In the genomic region with DNA sequence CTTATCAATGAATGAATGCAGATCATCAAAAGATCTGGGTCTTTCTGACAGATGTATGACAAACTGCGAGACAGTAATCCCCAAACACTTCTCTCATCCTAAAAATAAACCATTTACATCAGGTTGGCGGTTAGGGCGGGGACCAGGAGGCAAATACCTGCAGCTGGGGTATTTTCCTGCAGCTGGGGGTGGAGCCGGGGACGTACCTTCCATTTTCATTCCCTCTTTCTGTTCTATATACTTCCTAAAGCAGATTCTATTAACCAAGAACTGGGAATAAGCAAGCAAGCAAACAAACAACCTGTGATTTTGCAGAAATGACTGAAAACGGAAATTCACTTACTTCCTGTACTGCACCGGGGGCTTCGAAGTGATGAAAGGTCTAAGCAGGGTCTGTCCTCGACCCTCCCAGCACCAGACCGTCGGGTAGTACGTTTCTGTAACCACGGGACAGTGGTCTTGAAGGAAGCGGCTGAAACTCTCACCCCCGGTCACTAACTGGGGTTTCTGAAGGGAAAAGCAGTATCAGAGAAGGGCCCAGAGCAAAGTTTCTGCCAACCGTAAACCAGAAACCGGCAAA, we compare ENCODE assay signal across 8 cellular contexts. TPM values are rescaled to one million over a fixed set of nuclear protein-coding genes. Genes with fewer than 3 reads are reported as not detected.
DNase-seq lines count a peak whose midpoint lies in the region; ATAC-seq, FAIRE-seq and TF ChIP-seq lines count a peak whose summit lies in the region.

No MANE protein-coding gene starts in this region.

- FAIRE-seq in HTR-8/SVneo (lab: Jason Lieb, UNC), result no peak

- CTCF ChIA-PET in GM10248 (lab: Yijun Ruan, JAX), result interaction anchor here (0.9 to 2.6 kb wide), 3 partner anchors 12 to 103 kb away, joined by 3 to 8 read pairs (median 4); partner anchors contain the start of genes ESCO1 and SNRPD1

- DNase-seq in GM10248 (ENCODE audit: extremely low spot score), result peak; percentile 51
- DNase-seq in HTR-8/SVneo (ENCODE audit: insufficient read length, low spot score), result peak; percentile 10
- peak; percentile 11 for DNase-seq in T-helper 9 cell
- no peak for DNase-seq in endothelial cell (ENCODE audit: low spot score)
- DNase-seq in neural progenitor cell (ENCODE audit: low spot score), result no peak
- DNase-seq in OCI-M1 (lab: John Stamatoyannopoulos, UW), result no peak

- H3K36me3 Mint-ChIP-seq in endothelial cell (ENCODE audit: low read depth, unreplicated experiment) (peaks cover 5% of the 10 kb centered on the region), neural progenitor cell (peaks cover 13% of the 10 kb centered on the region)

- peak overlapping the region; percentile 53 for H3K4me3 ChIP-seq in neural progenitor cell

- H4K20me1 ChIP-seq in neural progenitor cell (ENCODE audit: low read depth), result no peaks in the 10 kb centered on the region

- H3K27ac ChIP-seq in neural progenitor cell, result no peak overlapping the region

- peak overlapping the region; percentile 76 for H3K4me2 ChIP-seq in neural progenitor cell

- H3K27me3 ChIP-seq in neural progenitor cell, result peaks cover 14% of the 10 kb centered on the region

- H3K9me3 ChIP-seq in neural progenitor cell (ENCODE audit: low read depth), result no peaks in the 10 kb centered on the region

- H3K4me1 Mint-ChIP-seq in endothelial cell (ENCODE audit: unreplicated experiment) (peaks cover 13% of the 10 kb centered on the region), neural progenitor cell (peaks cover 13% of the 10 kb centered on the region)

- H3K4me3 Mint-ChIP-seq in endothelial cell (ENCODE audit: unreplicated experiment) (peak overlapping the region; percentile 95), neural progenitor cell (peak overlapping the region; percentile 92)

- H3K27me3 Mint-ChIP-seq in endothelial cell (ENCODE audit: unreplicated experiment) (peaks cover 3% of the 10 kb centered on the region), neural progenitor cell (ENCODE audit: insufficient read depth, low read depth) (peaks cover 4% of the 10 kb centered on the region)

- H3K4me1 ChIP-seq in neural progenitor cell, result peaks cover 4% of the 10 kb centered on the region

- H3K27ac Mint-ChIP-seq in endothelial cell (ENCODE audit: unreplicated experiment) (peak overlapping the region; percentile 90), neural progenitor cell (no peak overlapping the region)

- TF ChIP-seq CTCF in GM10248 (IDR thresholded peaks at IDR 0.05; ENCODE audit: control extremely low read depth, extremely low read depth, low read depth, missing control alignments) (no peak), endothelial cell (IDR thresholded peaks at IDR 0.05; ENCODE audit: unreplicated experiment) (no peak), neural progenitor cell (IDR thresholded peaks at IDR 0.05) (no peak)

- ATAC-seq in HG03135 (IDR thresholded peaks at IDR 0.05; ENCODE audit: unreplicated experiment), result no peak
- ATAC-seq in GM19463 (IDR thresholded peaks at IDR 0.05; ENCODE audit: unreplicated experiment), result no peak

- H2AFZ ChIP-seq in neural progenitor cell (replicated peaks), result peak overlapping the region; percentile 70

- H3K9me3 Mint-ChIP-seq in endothelial cell (ENCODE audit: unreplicated experiment), result no peaks in the 10 kb centered on the region
- peaks cover 10% of the 10 kb centered on the region for H3K9me3 Mint-ChIP-seq in neural progenitor cell

- POLR2A ChIA-PET in GM10248 (lab: Yijun Ruan, JAX), result interaction anchor here (0.7 to 1.9 kb wide), 2 partner anchors 103 to 151 kb away, joined by 7 read pairs; partner anchors contain the start of gene ESCO1

- no peaks in the 10 kb centered on the region for H3K79me2 ChIP-seq in neural progenitor cell (ENCODE audit: low read depth)

- peaks cover 27% of the 10 kb centered on the region for H3F3A ChIP-seq in neural progenitor cell (ENCODE audit: low read depth)

- no peak overlapping the region for H3K9ac ChIP-seq in neural progenitor cell

- no peaks in the 10 kb centered on the region for H3K36me3 ChIP-seq in neural progenitor cell

RNA-seq across cellular contexts. Expression of gene ABHD3, which starts 1.2 kb away (rescaled TPM):
- 13.8 TPM for total RNA-seq in endothelial cell (ENCODE audit: unreplicated experiment)
- total RNA-seq in neural progenitor cell (ENCODE audit: low replicate concordance), result 13.5 and 21.0 TPM in 2 replicates

RNA-seq across cellular contexts. Expression of gene MIB1, which starts 37.3 kb away (rescaled TPM):
- total RNA-seq in endothelial cell (ENCODE audit: unreplicated experiment) (62.8 TPM), neural progenitor cell (ENCODE audit: low replicate concordance) (83.8 and 112 TPM in 2 replicates)

Comparison
In these comparisons a context has a peak if more than half of its experiments do, and no peak if none do; other contexts are left out.
1. DNase-seq: peak in GM10248 (single experiment), HTR-8/SVneo (single experiment) and T-helper 9 cell (single experiment); none in endothelial cell (single experiment), neural progenitor cell (single experiment) and OCI-M1 (single experiment).